ENCODE assay signal across 16 cellular contexts in the genomic region with DNA sequence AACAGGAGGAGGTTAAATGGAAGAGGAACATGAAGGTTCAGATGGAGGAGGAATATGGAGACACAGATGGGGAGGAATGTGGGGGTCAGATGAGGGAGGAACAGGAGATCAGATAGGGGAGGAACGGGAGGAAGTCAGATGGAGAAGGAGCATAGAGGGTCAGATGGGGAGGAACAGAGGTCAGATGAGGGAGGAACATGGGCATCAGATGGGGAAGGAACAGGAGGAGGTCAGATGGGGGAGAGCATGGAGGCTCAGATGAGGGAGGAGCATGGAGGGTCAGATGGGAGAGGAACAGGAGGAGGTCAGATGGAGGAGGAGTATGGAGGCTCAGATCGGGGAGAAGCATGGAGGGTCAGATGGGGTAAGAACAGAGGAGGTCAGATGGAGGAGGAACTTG.
A peak's percentile ranks its signal among the peaks of the same experiment; 100 is the strongest.
DNase-seq lines count a peak whose midpoint lies in the region; ATAC-seq and TF ChIP-seq lines count a peak whose summit lies in the region.
"Had no signal": no experiment of that assay in that cellular context is flagged by ENCODE, and none has a peak within 500 bp of the region (broad histone marks: within the 10 kb centered on the region; RNA-seq: fewer than 3 reads in every experiment).

No MANE protein-coding gene starts in this region.

- H3K9me2 ChIP-seq in PC-9 (ENCODE audit: insufficient read depth) = no peaks in the 10 kb centered on the region

- intact Hi-C loops in PC-9 (cut with micrococcal nuclease; ENCODE audit: unreplicated experiment) (loop anchor here (2.0 kb wide), 1 partner anchor 171 kb away; no protein-coding TSS in a partner anchor), posterior cingulate gyrus (cut with DNase I) (loop anchor here (2.0 kb wide), 1 partner anchor 425 kb away; no protein-coding TSS in a partner anchor)

- H2AFZ ChIP-seq in PC-9 = no peak overlapping the region

- no peaks in the 10 kb centered on the region for H3K9me3 ChIP-seq in PC-9 (ENCODE audit: insufficient read depth, low read depth)
- H3K9me3 ChIP-seq in effector memory CD4-positive, alpha-beta T cell (ENCODE audit: control insufficient read depth, low read length) = no peaks in the 10 kb centered on the region
- H3K9me3 ChIP-seq: BLaER1 had no signal

- H3K9me3 Mint-ChIP-seq in activated naive CD8-positive, alpha-beta T cell treated with anti-CD3 and anti-CD28 coated beads, Interleukin-2, amount 50 U/mL, for 24 hours = no peaks in the 10 kb centered on the region
- no peaks in the 10 kb centered on the region for H3K9me3 Mint-ChIP-seq in activated naive CD8-positive, alpha-beta T cell treated with anti-CD3 and anti-CD28 coated beads for 36 hours
- H3K9me3 Mint-ChIP-seq: H9 had no signal

- H3K36me3 ChIP-seq in PC-9 (ENCODE audit: low read depth) = no peaks in the 10 kb centered on the region
- H3K36me3 ChIP-seq in effector memory CD4-positive, alpha-beta T cell (ENCODE audit: control insufficient read depth, insufficient read depth, low read length) = no peaks in the 10 kb centered on the region
- H3K36me3 ChIP-seq: BLaER1 had no signal

- H3K27ac ChIP-seq in PC-9 = peak overlapping the region; percentile 57; the same call in 1 of the 2 replicates
- H3K27ac ChIP-seq in effector memory CD4-positive, alpha-beta T cell (ENCODE audit: insufficient read depth, low read length, poor library complexity, severe bottlenecking) = no peak overlapping the region
- H3K27ac ChIP-seq: 22Rv1, BLaER1 had no signal

- POLR2A ChIA-PET in PC-9 (lab: Charles Lee; ENCODE audit: unreplicated experiment) = no interaction called here

- no peak overlapping the region for H3K4me3 Mint-ChIP-seq in activated naive CD8-positive, alpha-beta T cell treated with anti-CD3 and anti-CD28 coated beads, Interleukin-2, amount 50 U/mL, for 24 hours
- no peak overlapping the region for H3K4me3 Mint-ChIP-seq in activated naive CD8-positive, alpha-beta T cell treated with anti-CD3 and anti-CD28 coated beads for 36 hours
- H3K4me3 Mint-ChIP-seq: CD4-positive, alpha-beta memory T cell; H9 had no signal

- H3K79me2 ChIP-seq in PC-9 (ENCODE audit: low read depth) = no peaks in the 10 kb centered on the region

- no peaks in the 10 kb centered on the region for H3K4me1 Mint-ChIP-seq in activated naive CD8-positive, alpha-beta T cell treated with anti-CD3 and anti-CD28 coated beads, Interleukin-2, amount 50 U/mL, for 24 hours
- H3K4me1 Mint-ChIP-seq in activated naive CD8-positive, alpha-beta T cell treated with anti-CD3 and anti-CD28 coated beads for 36 hours = no peaks in the 10 kb centered on the region
- H3K4me1 Mint-ChIP-seq: CD14-positive monocyte; CD4-positive, alpha-beta memory T cell had no signal

- CTCF ChIA-PET in PC-9 (lab: Charles Lee) = no interaction called here

- BruUV-seq in PC-9 (replicated peaks; lab: Mats Ljungman, UMichigan) = no TSS peak

- no peak overlapping the region for H3K27ac Mint-ChIP-seq in activated naive CD8-positive, alpha-beta T cell treated with anti-CD3 and anti-CD28 coated beads, Interleukin-2, amount 50 U/mL, for 24 hours
- no peak overlapping the region for H3K27ac Mint-ChIP-seq in activated naive CD8-positive, alpha-beta T cell treated with anti-CD3 and anti-CD28 coated beads for 36 hours
- H3K27ac Mint-ChIP-seq: CD14-positive monocyte; CD4-positive, alpha-beta memory T cell; H9 had no signal

- peaks cover 14% of the 10 kb centered on the region; the same call in 1 of the 2 replicates for H3F3A ChIP-seq in PC-9 (ENCODE audit: insufficient read depth, low read depth)

- no peaks in the 10 kb centered on the region for H4K20me1 ChIP-seq in PC-9 (ENCODE audit: insufficient read depth)
- H4K20me1 ChIP-seq: BLaER1 had no signal

- no peak for TF ChIP-seq CTCF in PC-9 (conservative IDR thresholded peaks at IDR 0.05)

- no peaks in the 10 kb centered on the region for H3K27me3 ChIP-seq in PC-9 (ENCODE audit: insufficient read depth, low read depth)
- peaks cover 7% of the 10 kb centered on the region for H3K27me3 ChIP-seq in effector memory CD4-positive, alpha-beta T cell (replicated peaks; ENCODE audit: control insufficient read depth, insufficient read depth, low read length, poor library complexity, severe bottlenecking)

- ATAC-seq in activated naive CD8-positive, alpha-beta T cell treated with anti-CD3 and anti-CD28 coated beads, Interleukin-2, amount 50 U/mL, for 24 hours = peak; percentile 20

- peaks cover 26% of the 10 kb centered on the region for H3K4me1 ChIP-seq in PC-9 (replicated peaks; ENCODE audit: insufficient read depth)
- H3K4me1 ChIP-seq in effector memory CD4-positive, alpha-beta T cell (ENCODE audit: control insufficient read depth, insufficient read depth, low read length, poor library complexity, severe bottlenecking) = no peaks in the 10 kb centered on the region

- H3K4me3 ChIP-seq in PC-9 = no peak overlapping the region
- no peak overlapping the region for H3K4me3 ChIP-seq in effector memory CD4-positive, alpha-beta T cell (ENCODE audit: insufficient read depth, low read depth, low read length, poor library complexity, severe bottlenecking)
- H3K4me3 ChIP-seq: BLaER1 had no signal

- no peaks in the 10 kb centered on the region for H3K36me3 Mint-ChIP-seq in activated naive CD8-positive, alpha-beta T cell treated with anti-CD3 and anti-CD28 coated beads, Interleukin-2, amount 50 U/mL, for 24 hours (ENCODE audit: low read depth)
- H3K36me3 Mint-ChIP-seq in activated naive CD8-positive, alpha-beta T cell treated with anti-CD3 and anti-CD28 coated beads for 36 hours = no peaks in the 10 kb centered on the region
- H3K36me3 Mint-ChIP-seq: CD14-positive monocyte; CD4-positive, alpha-beta memory T cell had no signal

- no peak for DNase-seq in activated naive CD8-positive, alpha-beta T cell treated with anti-CD3 and anti-CD28 coated beads, Interleukin-2, amount 50 U/mL, for 24 hours
- DNase-seq in activated naive CD8-positive, alpha-beta T cell treated with anti-CD3 and anti-CD28 coated beads for 36 hours = no peak
- no peak for DNase-seq in PC-9
- peak; percentile 37 for DNase-seq in mesenteric fat pad (ENCODE audit: low spot score)
- DNase-seq in posterior cingulate gyrus = no peak
- DNase-seq in effector memory CD4-positive, alpha-beta T cell = no peak
- no peak for DNase-seq in stimulated activated CD4-positive, alpha-beta T cell treated with anti-CD3 and anti-CD28 coated beads, Interleukin-12 subunit alpha, Interleukin-12 subunit beta, amount 100 ng/mL, for 4 hours
- DNase-seq: CD4-positive, alpha-beta memory T cell; DMS153; DMS79; GDM1; GOT3; H9 had no signal

- H3K27me3 Mint-ChIP-seq in activated naive CD8-positive, alpha-beta T cell treated with anti-CD3 and anti-CD28 coated beads, Interleukin-2, amount 50 U/mL, for 24 hours = peaks cover 43% of the 10 kb centered on the region
- H3K27me3 Mint-ChIP-seq in activated naive CD8-positive, alpha-beta T cell treated with anti-CD3 and anti-CD28 coated beads for 36 hours = peaks cover 64% of the 10 kb centered on the region

- peak overlapping the region; percentile 82 for H3K4me2 ChIP-seq in PC-9
